ENCODE assay signal across 8 cellular contexts in genomic region chr5:54217826-54218503, GRCh38.
DNase-seq lines count a peak whose midpoint lies in the region; ATAC-seq and TF ChIP-seq lines count a peak whose summit lies in the region.

No MANE protein-coding gene starts in this region.

- no peak overlapping the region for H3K4me3 ChIP-seq in CD4-positive, CD25-positive, alpha-beta regulatory T cell (ENCODE audit: low read depth, low read length)
- H3K4me3 ChIP-seq in NB4 (ENCODE audit: low read depth, low read length), result no peak overlapping the region

- intact Hi-C loops in natural killer cell (cut with micrococcal nuclease), result no loop called here

- H3K4me1 ChIP-seq in CD4-positive, CD25-positive, alpha-beta regulatory T cell (ENCODE audit: control insufficient read depth, insufficient read depth, low read length, poor library complexity, severe bottlenecking), result no peaks in the 10 kb centered on the region

- H3K4me3 Mint-ChIP-seq in CD4-positive, CD25-positive, alpha-beta regulatory T cell, result no peak overlapping the region
- no peak overlapping the region for H3K4me3 Mint-ChIP-seq in natural killer cell
- no peak overlapping the region for H3K4me3 Mint-ChIP-seq in T-helper 2 cell treated with Interferon-gamma antibody and Interleukin-4, amounts not matched to agents 5 μg/mL and 100 μg/mL, for 36 hours

- H3K27ac Mint-ChIP-seq in CD4-positive, CD25-positive, alpha-beta regulatory T cell, result no peak overlapping the region
- H3K27ac Mint-ChIP-seq in natural killer cell, result no peak overlapping the region
- H3K27ac Mint-ChIP-seq in T-helper 2 cell treated with Interferon-gamma antibody and Interleukin-4, amounts not matched to agents 5 μg/mL and 100 μg/mL, for 36 hours, result no peak overlapping the region

- no peak overlapping the region for H3K27ac ChIP-seq in CD4-positive, CD25-positive, alpha-beta regulatory T cell (ENCODE audit: insufficient read depth, low read length, poor library complexity, severe bottlenecking)

- no peaks in the 10 kb centered on the region for H3K36me3 Mint-ChIP-seq in CD4-positive, CD25-positive, alpha-beta regulatory T cell
- H3K36me3 Mint-ChIP-seq in natural killer cell, result no peaks in the 10 kb centered on the region
- H3K36me3 Mint-ChIP-seq in T-helper 2 cell treated with Interferon-gamma antibody and Interleukin-4, amounts not matched to agents 5 μg/mL and 100 μg/mL, for 36 hours (ENCODE audit: low read depth), result no peaks in the 10 kb centered on the region

- H3K27me3 ChIP-seq in CD4-positive, CD25-positive, alpha-beta regulatory T cell (ENCODE audit: control insufficient read depth, insufficient read depth, low read length), result no peaks in the 10 kb centered on the region

- peaks cover 0 to 1% (median 0%) of the 10 kb centered on the region in 7 donors for H3K9me3 Mint-ChIP-seq in CD4-positive, CD25-positive, alpha-beta regulatory T cell
- no peaks in the 10 kb centered on the region for H3K9me3 Mint-ChIP-seq in natural killer cell
- no peaks in the 10 kb centered on the region for H3K9me3 Mint-ChIP-seq in T-helper 2 cell treated with Interferon-gamma antibody and Interleukin-4, amounts not matched to agents 5 μg/mL and 100 μg/mL, for 36 hours

- ATAC-seq in CD4-positive, CD25-positive, alpha-beta regulatory T cell (ENCODE audit: low read depth in 2 of 2), result no peak
- peak; percentile 59 for ATAC-seq in GM19035 (IDR thresholded peaks at IDR 0.05; ENCODE audit: unreplicated experiment)
- ATAC-seq in natural killer cell, result peak in 2 of 3 donors; percentile 29 to 65
- ATAC-seq in GM21526 (IDR thresholded peaks at IDR 0.05; ENCODE audit: low FRiP score, unreplicated experiment), result no peak

- TF ChIP-seq POLR2A in NB4 (IDR thresholded peaks at IDR 0.05; ENCODE audit: extremely low read depth, insufficient read length), result no peak

- H3K36me3 ChIP-seq in CD4-positive, CD25-positive, alpha-beta regulatory T cell (ENCODE audit: control insufficient read depth, insufficient read depth, low read length), result no peaks in the 10 kb centered on the region

- peaks cover 13 to 20% (median 16%) of the 10 kb centered on the region in 4 donors for H3K4me1 Mint-ChIP-seq in CD4-positive, CD25-positive, alpha-beta regulatory T cell
- peaks cover 23% of the 10 kb centered on the region in 2 donors for H3K4me1 Mint-ChIP-seq in natural killer cell
- no peaks in the 10 kb centered on the region for H3K4me1 Mint-ChIP-seq in T-helper 2 cell treated with Interferon-gamma antibody and Interleukin-4, amounts not matched to agents 5 μg/mL and 100 μg/mL, for 36 hours (ENCODE audit: low read depth)

- DNase-seq in CD4-positive, CD25-positive, alpha-beta regulatory T cell, result peak in 2 of 3 donors; percentile 17 to 54
- peak; percentile 71 for DNase-seq in NB4 (ENCODE audit: low read depth)
- peak; percentile 66 for DNase-seq in SK-N-DZ (ENCODE audit: low spot score)
- DNase-seq in fibroblast of gingiva (ENCODE audit: low read depth), result peak; percentile 70
- no peak for DNase-seq in natural killer cell
- DNase-seq in T-helper 2 cell treated with Interferon-gamma antibody and Interleukin-4, amounts not matched to agents 5 μg/mL and 100 μg/mL, for 36 hours (ENCODE audit: low spot score), result no peak

- TF ChIP-seq CTCF in NB4 (IDR thresholded peaks at IDR 0.05; ENCODE audit: low read depth, low read length) (peak; percentile 49), natural killer cell (IDR thresholded peaks at IDR 0.05) (peak; percentile 63)

- no peaks in the 10 kb centered on the region for H3K9me3 ChIP-seq in CD4-positive, CD25-positive, alpha-beta regulatory T cell (ENCODE audit: control insufficient read depth in 2 of 2, low read length in 2 of 2)

- H3K27me3 Mint-ChIP-seq in CD4-positive, CD25-positive, alpha-beta regulatory T cell, result no peaks in the 10 kb centered on the region
- H3K27me3 Mint-ChIP-seq in natural killer cell (ENCODE audit: low read depth in 2 of 2), result no peaks in the 10 kb centered on the region
- H3K27me3 Mint-ChIP-seq in T-helper 2 cell treated with Interferon-gamma antibody and Interleukin-4, amounts not matched to agents 5 μg/mL and 100 μg/mL, for 36 hours (ENCODE audit: low read depth), result no peaks in the 10 kb centered on the region

Comparison
In these comparisons a context has a peak if more than half of its experiments do, and no peak if none do; other contexts are left out.
1. ATAC-seq: peak in GM19035 (single experiment) and natural killer cell (2 of 3); none in CD4-positive, CD25-positive, alpha-beta regulatory T cell (0 of 2) and GM21526 (single experiment).
2. DNase-seq: peak in CD4-positive, CD25-positive, alpha-beta regulatory T cell (2 of 3), NB4 (single experiment), SK-N-DZ (single experiment) and fibroblast of gingiva (single experiment); none in natural killer cell (single experiment) and T-helper 2 cell treated with Interferon-gamma antibody and Interleukin-4, amounts not matched to agents 5 μg/mL and 100 μg/mL, for 36 hours (single experiment).